In the genomic region with DNA sequence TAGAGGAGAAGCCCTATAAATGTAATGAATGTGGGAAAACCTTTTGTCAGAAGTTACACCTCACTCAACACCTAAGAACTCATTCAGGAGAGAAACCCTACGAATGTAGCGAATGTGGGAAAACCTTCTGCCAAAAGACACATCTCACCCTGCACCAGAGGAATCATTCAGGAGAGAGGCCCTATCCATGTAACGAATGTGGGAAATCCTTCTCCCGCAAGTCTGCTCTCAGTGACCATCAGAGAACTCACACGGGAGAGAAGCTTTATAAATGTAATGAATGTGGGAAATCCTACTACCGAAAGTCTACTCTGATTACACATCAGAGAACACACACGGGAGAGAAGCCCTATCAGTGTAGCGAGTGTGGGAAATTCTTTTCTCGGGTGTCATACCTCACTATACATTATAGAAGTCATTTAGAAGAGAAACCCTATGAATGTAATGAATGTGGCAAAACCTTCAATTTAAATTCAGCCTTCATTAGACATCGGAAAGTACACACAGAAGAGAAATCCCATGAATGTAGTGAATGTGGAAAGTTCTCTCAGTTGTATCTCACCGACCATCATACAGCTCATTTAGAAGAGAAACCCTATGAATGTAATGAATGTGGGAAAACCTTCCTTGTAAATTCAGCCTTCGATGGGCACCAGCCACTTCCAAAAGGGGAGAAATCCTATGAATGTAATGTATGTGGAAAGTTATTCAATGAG, we compare ENCODE assay signal across 13 cellular contexts. TPM values are rescaled to one million over a fixed set of nuclear protein-coding genes. Genes with fewer than 3 reads are reported as not detected.
DNase-seq lines count a peak whose midpoint lies in the region; ATAC-seq and TF ChIP-seq lines count a peak whose summit lies in the region.
"Had no signal": no experiment of that assay in that cellular context is flagged by ENCODE, and none has a peak within 500 bp of the region (broad histone marks: within the 10 kb centered on the region; RNA-seq: fewer than 3 reads in every experiment).

No MANE protein-coding gene starts in this region.

- no peaks in the 10 kb centered on the region for H3K27me3 Mint-ChIP-seq in activated CD8-positive, alpha-beta T cell treated with anti-CD3 and anti-CD28 coated beads for 36 hours
- H3K27me3 Mint-ChIP-seq in activated CD8-positive, alpha-beta T cell treated with anti-CD3 and anti-CD28 coated beads, Interleukin-2, amount 10 ng/mL, durations not matched to agents 7 days and 5 days (ENCODE audit: low read depth): no peaks in the 10 kb centered on the region
- H3K27me3 Mint-ChIP-seq in stimulated activated naive B cell treated with anti-CD40 and anti-IgM and Interleukin-4, amounts not matched to agents 10 μg/mL and 1 μg/mL and 100 μg/mL, for 72 hours: no peaks in the 10 kb centered on the region

- H3K36me3 Mint-ChIP-seq in activated CD8-positive, alpha-beta T cell treated with anti-CD3 and anti-CD28 coated beads for 36 hours (ENCODE audit: low read depth): peaks cover 92% of the 10 kb centered on the region
- peaks cover 99% of the 10 kb centered on the region for H3K36me3 Mint-ChIP-seq in activated CD8-positive, alpha-beta T cell treated with anti-CD3 and anti-CD28 coated beads, Interleukin-2, amount 10 ng/mL, durations not matched to agents 7 days and 5 days (ENCODE audit: low read depth)
- H3K36me3 Mint-ChIP-seq in stimulated activated naive B cell treated with anti-CD40 and anti-IgM and Interleukin-4, amounts not matched to agents 10 μg/mL and 1 μg/mL and 100 μg/mL, for 72 hours: peaks cover 80 to 95% of the 10 kb centered on the region in 2 donors

- peaks cover 77% of the 10 kb centered on the region for H3K9me3 Mint-ChIP-seq in activated CD8-positive, alpha-beta T cell treated with anti-CD3 and anti-CD28 coated beads for 36 hours
- peaks cover 89% of the 10 kb centered on the region for H3K9me3 Mint-ChIP-seq in activated CD8-positive, alpha-beta T cell treated with anti-CD3 and anti-CD28 coated beads, Interleukin-2, amount 10 ng/mL, durations not matched to agents 7 days and 5 days (ENCODE audit: insufficient read depth)
- H3K9me3 Mint-ChIP-seq in stimulated activated naive B cell treated with anti-CD40 and anti-IgM and Interleukin-4, amounts not matched to agents 10 μg/mL and 1 μg/mL and 100 μg/mL, for 72 hours: peaks cover 27 to 28% of the 10 kb centered on the region in 2 donors

- CTCF ChIA-PET in activated CD8-positive, alpha-beta T cell treated with anti-CD3 and anti-CD28 coated beads for 36 hours (lab: Charles Lee): no interaction called here
- CTCF ChIA-PET in activated CD8-positive, alpha-beta T cell treated with anti-CD3 and anti-CD28 coated beads, Interleukin-2, amount 10 ng/mL, durations not matched to agents 7 days and 5 days (lab: Charles Lee): no interaction called here
- CTCF ChIA-PET in PC-9 (lab: Charles Lee): no interaction called here

- H3K4me2 ChIP-seq in PC-9: no peak overlapping the region

- no peaks in the 10 kb centered on the region for H3K9me2 ChIP-seq in PC-9 (ENCODE audit: insufficient read depth)

- H3K4me1 ChIP-seq in PC-9 (replicated peaks; ENCODE audit: insufficient read depth): no peaks in the 10 kb centered on the region
- H3K4me1 ChIP-seq: ascending aorta, upper lobe of right lung had no signal

- no peaks in the 10 kb centered on the region for H4K20me1 ChIP-seq in PC-9 (ENCODE audit: insufficient read depth)

- peaks cover 75% of the 10 kb centered on the region for H3K36me3 ChIP-seq in PC-9 (ENCODE audit: low read depth)

- ATAC-seq in activated CD8-positive, alpha-beta T cell treated with anti-CD3 and anti-CD28 coated beads for 36 hours: peak; percentile 10
- no peak for ATAC-seq in activated CD8-positive, alpha-beta T cell treated with anti-CD3 and anti-CD28 coated beads, Interleukin-2, amount 10 ng/mL, durations not matched to agents 7 days and 5 days
- ATAC-seq in stimulated activated naive B cell treated with anti-CD40 and anti-IgM and Interleukin-4, amounts not matched to agents 10 μg/mL and 1 μg/mL and 100 μg/mL, for 72 hours (replicated peaks): no peak
- no peak for ATAC-seq in GM19463 (IDR thresholded peaks at IDR 0.05; ENCODE audit: unreplicated experiment)
- ATAC-seq: natural killer cell, upper lobe of right lung had no signal

- intact Hi-C loops in activated CD8-positive, alpha-beta T cell treated with anti-CD3 and anti-CD28 coated beads for 36 hours (cut with micrococcal nuclease): no loop called here
- intact Hi-C loops in PC-9 (cut with micrococcal nuclease; ENCODE audit: unreplicated experiment): no loop called here

- no peaks in the 10 kb centered on the region for H3K79me2 ChIP-seq in PC-9 (ENCODE audit: low read depth)

- H3K4me1 Mint-ChIP-seq in activated CD8-positive, alpha-beta T cell treated with anti-CD3 and anti-CD28 coated beads for 36 hours (ENCODE audit: low read depth): no peaks in the 10 kb centered on the region
- no peaks in the 10 kb centered on the region for H3K4me1 Mint-ChIP-seq in activated CD8-positive, alpha-beta T cell treated with anti-CD3 and anti-CD28 coated beads, Interleukin-2, amount 10 ng/mL, durations not matched to agents 7 days and 5 days (ENCODE audit: low read depth)
- H3K4me1 Mint-ChIP-seq in stimulated activated naive B cell treated with anti-CD40 and anti-IgM and Interleukin-4, amounts not matched to agents 10 μg/mL and 1 μg/mL and 100 μg/mL, for 72 hours: no peaks in the 10 kb centered on the region
- H3K4me1 Mint-ChIP-seq: natural killer cell had no signal

- peaks cover 48% of the 10 kb centered on the region for H3F3A ChIP-seq in PC-9 (ENCODE audit: insufficient read depth, low read depth)

- H3K27ac Mint-ChIP-seq in activated CD8-positive, alpha-beta T cell treated with anti-CD3 and anti-CD28 coated beads for 36 hours: no peak overlapping the region
- no peak overlapping the region for H3K27ac Mint-ChIP-seq in activated CD8-positive, alpha-beta T cell treated with anti-CD3 and anti-CD28 coated beads, Interleukin-2, amount 10 ng/mL, durations not matched to agents 7 days and 5 days
- peak overlapping the region; percentile 37 for H3K27ac Mint-ChIP-seq in stimulated activated naive B cell treated with anti-CD40 and anti-IgM and Interleukin-4, amounts not matched to agents 10 μg/mL and 1 μg/mL and 100 μg/mL, for 72 hours
- H3K27ac Mint-ChIP-seq: natural killer cell had no signal

- no peak overlapping the region for H3K27ac ChIP-seq in PC-9
- H3K27ac ChIP-seq: ascending aorta, upper lobe of right lung had no signal

- H2AFZ ChIP-seq in PC-9: no peak overlapping the region

- DNase-seq in activated CD8-positive, alpha-beta T cell treated with anti-CD3 and anti-CD28 coated beads for 36 hours: no peak
- no peak for DNase-seq in activated CD8-positive, alpha-beta T cell treated with anti-CD3 and anti-CD28 coated beads, Interleukin-2, amount 10 ng/mL, durations not matched to agents 7 days and 5 days
- DNase-seq in PC-9 (no peak), fibroblast of peridontal ligament (ENCODE audit: extremely low read depth) (peak; percentile 11), hypothalamus (lab: John Stamatoyannopoulos, UW) (no peak)
- no peak for DNase-seq in stimulated activated naive B cell treated with anti-CD40 and anti-IgM and Interleukin-4, amounts not matched to agents 10 μg/mL and 1 μg/mL and 100 μg/mL, for 72 hours
- no peak for DNase-seq in central memory CD4-positive, alpha-beta T cell
- DNase-seq: IMR-90, natural killer cell, NCI-H2029 treated with DMSO at 0.1 percent for 48 hours, upper lobe of right lung had no signal

- TF ChIP-seq CTCF in activated CD8-positive, alpha-beta T cell treated with anti-CD3 and anti-CD28 coated beads for 36 hours (IDR thresholded peaks at IDR 0.05): no peak
- TF ChIP-seq CTCF in PC-9 (conservative IDR thresholded peaks at IDR 0.05): no peak

- H3K9me3 ChIP-seq in PC-9 (ENCODE audit: insufficient read depth, low read depth): peaks cover 100% of the 10 kb centered on the region

- H3K4me3 Mint-ChIP-seq in activated CD8-positive, alpha-beta T cell treated with anti-CD3 and anti-CD28 coated beads for 36 hours: no peak overlapping the region
- no peak overlapping the region for H3K4me3 Mint-ChIP-seq in activated CD8-positive, alpha-beta T cell treated with anti-CD3 and anti-CD28 coated beads, Interleukin-2, amount 10 ng/mL, durations not matched to agents 7 days and 5 days
- peak overlapping the region in 1 of 2 donors; percentile 29 for H3K4me3 Mint-ChIP-seq in stimulated activated naive B cell treated with anti-CD40 and anti-IgM and Interleukin-4, amounts not matched to agents 10 μg/mL and 1 μg/mL and 100 μg/mL, for 72 hours
- H3K4me3 Mint-ChIP-seq: natural killer cell had no signal

- H3K27me3 ChIP-seq in PC-9 (ENCODE audit: insufficient read depth, low read depth): no peaks in the 10 kb centered on the region
- H3K27me3 ChIP-seq: ascending aorta, upper lobe of right lung had no signal

- POLR2A ChIA-PET in activated CD8-positive, alpha-beta T cell treated with anti-CD3 and anti-CD28 coated beads for 36 hours (lab: Charles Lee): no interaction called here
- POLR2A ChIA-PET in activated CD8-positive, alpha-beta T cell treated with anti-CD3 and anti-CD28 coated beads, Interleukin-2, amount 10 ng/mL, durations not matched to agents 7 days and 5 days (lab: Charles Lee): no interaction called here
- POLR2A ChIA-PET in PC-9 (lab: Charles Lee; ENCODE audit: unreplicated experiment): no interaction called here

- H3K4me3 ChIP-seq in PC-9: 0 out of 2 replicates have a peak overlapping the region, but pooled peaks have one; percentile 22
- H3K4me3 ChIP-seq: upper lobe of right lung had no signal

- no TSS peak for BruUV-seq in PC-9 (replicated peaks; lab: Mats Ljungman, UMichigan)

RNA-seq across cellular contexts. Expression of a gene that starts 18.9 kb away (rescaled TPM):
- total RNA-seq in activated CD8-positive, alpha-beta T cell treated with anti-CD3 and anti-CD28 coated beads for 36 hours: 10 to 100 TPM; 15.4 to 17.1 TPM
- total RNA-seq in activated CD8-positive, alpha-beta T cell treated with anti-CD3 and anti-CD28 coated beads, Interleukin-2, amount 10 ng/mL, durations not matched to agents 7 days and 5 days: 10 to 100 TPM; 14.3 to 14.7 TPM
- 10.1 and 12.4 TPM in 2 replicates for total RNA-seq in PC-9 (2021)
